ENCODE assay signal across 18 cellular contexts in the genomic region with DNA sequence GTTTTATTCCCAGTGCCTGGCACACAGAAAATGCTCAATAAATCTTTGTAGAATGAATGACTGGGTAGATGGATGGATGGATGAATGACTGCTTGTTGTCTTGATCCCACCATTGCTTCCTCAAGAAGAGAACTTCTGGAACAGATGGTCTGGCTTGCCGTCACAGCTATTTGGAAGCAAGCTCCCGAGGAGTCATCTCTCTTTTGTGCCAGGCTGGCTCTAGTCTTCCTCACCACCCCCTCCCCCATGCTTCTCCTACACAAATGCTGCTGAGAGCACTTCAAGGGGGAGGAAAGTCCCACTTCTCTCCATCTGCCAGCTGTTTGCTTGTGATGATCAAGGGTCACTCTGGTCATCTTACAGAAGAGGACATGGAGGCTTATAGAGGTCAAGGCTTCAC. TPM values are rescaled to one million over a fixed set of nuclear protein-coding genes. Genes with fewer than 3 reads are reported as not detected.
DNase-seq lines count a peak whose midpoint lies in the region; ATAC-seq and TF ChIP-seq lines count a peak whose summit lies in the region.
"Had no signal": no experiment of that assay in that cellular context is flagged by ENCODE, and none has a peak within 500 bp of the region (broad histone marks: within the 10 kb centered on the region; RNA-seq: fewer than 3 reads in every experiment).

No MANE protein-coding gene starts in this region.

- TF ChIP-seq CTCF in hepatocyte (IDR thresholded peaks at IDR 0.05; ENCODE audit: poor library complexity) (no peak), GM10248 (IDR thresholded peaks at IDR 0.05; ENCODE audit: control extremely low read depth, extremely low read depth, low read depth, missing control alignments) (no peak)

- no peaks in the 10 kb centered on the region for H3K79me2 ChIP-seq in ACC112 (ENCODE audit: control insufficient read depth, insufficient read depth, low read length, unreplicated experiment)
- no peaks in the 10 kb centered on the region for H3K79me2 ChIP-seq in GM23248 (ENCODE audit: insufficient read depth)
- no peaks in the 10 kb centered on the region for H3K79me2 ChIP-seq in hepatocyte

- H4K20me1 ChIP-seq in GM23248 (ENCODE audit: insufficient read depth) (no peaks in the 10 kb centered on the region), hepatocyte (ENCODE audit: insufficient read depth, poor library complexity, severe bottlenecking) (no peaks in the 10 kb centered on the region)

- POLR2A ChIA-PET in GM10248 (lab: Yijun Ruan, JAX): no interaction called here

- H2AFZ ChIP-seq in ACC112 (ENCODE audit: low read length, unreplicated experiment) (no peak overlapping the region), GM23248 (no peak overlapping the region), hepatocyte (no peak overlapping the region)

- H3K4me2 ChIP-seq in GM23248 (ENCODE audit: unreplicated experiment): peak overlapping the region; percentile 53
- H3K4me2 ChIP-seq in hepatocyte: no peak overlapping the region

- H3K4me3 ChIP-seq in ACC112 (ENCODE audit: low read depth, low read length) (no peak overlapping the region), GM23248 (no peak overlapping the region), SK-N-MC (no peak overlapping the region), hepatocyte (no peak overlapping the region)
- H3K4me3 ChIP-seq: cardiac muscle cell, esophagus squamous epithelium, right atrium auricular region had no signal

- H3K9me2 ChIP-seq in GM23248 (ENCODE audit: insufficient read depth) (no peaks in the 10 kb centered on the region), hepatocyte (replicated peaks; ENCODE audit: insufficient read depth) (no peaks in the 10 kb centered on the region)

- peaks cover 13% of the 10 kb centered on the region for H3F3A ChIP-seq in GM23248 (ENCODE audit: insufficient read depth)

- WGBS in GM23248 (ENCODE audit: low coverage in 1 of 2, low lambda C conversion rate in 2 of 2, missing lambda C conversion rate in 2 of 2), 2 experiments: 24 to 34% methylated on average over 2 of the region's 2 CpGs
- WGBS in hepatocyte (ENCODE audit: low lambda C conversion rate, missing lambda C conversion rate): 94% methylated on average over 2 of the region's 2 CpGs

- H3K9me3 ChIP-seq in GM23248 (ENCODE audit: low read depth) (no peaks in the 10 kb centered on the region), SK-N-MC (ENCODE audit: low read depth, low read length) (no peaks in the 10 kb centered on the region), hepatocyte (ENCODE audit: low read depth) (no peaks in the 10 kb centered on the region)
- H3K9me3 ChIP-seq: Caco-2, esophagus squamous epithelium, neutrophil, right atrium auricular region had no signal

- H3K36me3 ChIP-seq in ACC112 (ENCODE audit: insufficient read depth, low read length) (no peaks in the 10 kb centered on the region), GM23248 (ENCODE audit: low read depth) (no peaks in the 10 kb centered on the region), SK-N-MC (ENCODE audit: insufficient read depth, low read length) (no peaks in the 10 kb centered on the region), hepatocyte (replicated peaks; ENCODE audit: insufficient read depth, low read depth) (no peaks in the 10 kb centered on the region)
- H3K36me3 ChIP-seq: cardiac muscle cell, esophagus squamous epithelium, neutrophil, right atrium auricular region, WERI-Rb-1 had no signal

- DNase-seq in GM23248 (peak; percentile 75), SK-N-MC (ENCODE audit: low read depth, low spot score) (no peak), hepatocyte (ENCODE audit: low spot score) (no peak), NCI-H1105 treated with DMSO at 0.1 percent for 48 hours (lab: John Stamatoyannopoulos, UW) (no peak), inferior parietal cortex (ENCODE audit: extremely low spot score) (no peak), GM10248 (ENCODE audit: extremely low spot score) (no peak)
- DNase-seq: activated CD8-positive, alpha-beta memory T cell treated with anti-CD3 and anti-CD28 coated beads for 24 hours; esophagus squamous epithelium; kidney; NCI-H1105; stimulated activated CD4-positive, alpha-beta T cell treated with anti-CD3 and anti-CD28 coated beads, Interleukin-1b, Interleukin-23, amount 100 ng/mL, for 48 hours; WERI-Rb-1 had no signal

- H3K9ac ChIP-seq in GM23248: peak overlapping the region; percentile 63
- H3K9ac ChIP-seq in SK-N-MC (ENCODE audit: insufficient read length): no peak overlapping the region

- no peak for ATAC-seq in GM21825 (IDR thresholded peaks at IDR 0.05; ENCODE audit: unreplicated experiment)

- H3K4me1 ChIP-seq in ACC112 (ENCODE audit: control insufficient read depth, insufficient read depth, low read length, unreplicated experiment) (peaks cover 29% of the 10 kb centered on the region), GM23248 (ENCODE audit: insufficient read depth) (peaks cover 53% of the 10 kb centered on the region), hepatocyte (ENCODE audit: insufficient read depth) (peaks cover 5% of the 10 kb centered on the region)
- H3K4me1 ChIP-seq: Caco-2 had no signal

- 0 out of 2 replicates have a peak overlapping the region, but pooled peaks have one; percentile 9 for H3K27ac ChIP-seq in ACC112 (ENCODE audit: low read depth, low read length)
- peak overlapping the region; percentile 90 for H3K27ac ChIP-seq in GM23248
- peak overlapping the region; percentile 79 for H3K27ac ChIP-seq in SK-N-MC
- H3K27ac ChIP-seq in hepatocyte: peak overlapping the region; percentile 9
- H3K27ac ChIP-seq: cardiac muscle cell, esophagus squamous epithelium, neutrophil, right atrium auricular region, WERI-Rb-1 had no signal

- H3K27me3 ChIP-seq in ACC112 (ENCODE audit: insufficient read depth, low read length): peaks cover 18% of the 10 kb centered on the region
- no peaks in the 10 kb centered on the region for H3K27me3 ChIP-seq in GM23248 (replicated peaks; ENCODE audit: insufficient read depth)
- H3K27me3 ChIP-seq in hepatocyte: peaks cover 17% of the 10 kb centered on the region
- H3K27me3 ChIP-seq: cardiac muscle cell, right atrium auricular region had no signal

- in situ Hi-C loops in GM23248 (cut with MboI): no loop called here

- CTCF ChIA-PET in GM10248 (lab: Yijun Ruan, JAX): interaction anchor here (1.3 to 1.5 kb wide), 3 partner anchors 16 to 273 kb away, joined by 3 to 6 read pairs (median 3); no protein-coding TSS in a partner anchor

RNA-seq across cellular contexts. Expression of gene KCNG1, which starts 11.6 kb away (rescaled TPM):
- 19.1 and 29.0 TPM in 2 replicates for total RNA-seq in GM23248 (2014; rRNA removed; shearing (Covaris generic))
- polyA plus RNA-seq in GM23248 (2016; fragmentation: Nextera tagmentation; extraction: Ambion mirVana) (10.4 and 11.1 TPM in 2 replicates), hepatocyte (34.6 and 45.8 TPM in 2 replicates)
- 26.1 and 28.7 TPM in 2 replicates for total RNA-seq in hepatocyte

Comparison
In these comparisons a context has a peak if more than half of its experiments do, and no peak if none do; other contexts are left out.
1. H3K27ac ChIP-seq: peak in every context shown above with its lines; median percentile 90 in GM23248; 79 in SK-N-MC; 9 in ACC112; 9 in hepatocyte.